In genomic region chr20:2812189-2812588, GRCh38 we compare ENCODE assay signal across 34 cellular contexts. TPM values are rescaled to one million over a fixed set of nuclear protein-coding genes. Genes with fewer than 3 reads are reported as not detected.
"Had no signal": no experiment of that assay in that cellular context is flagged by ENCODE, and none has a peak within 500 bp of the region (broad histone marks: within the 10 kb centered on the region; RNA-seq: fewer than 3 reads in every experiment).

No MANE protein-coding gene starts in this region.

- ATAC-seq: esophagus mucosa; gastrocnemius medialis; heart right ventricle; left cardiac atrium; left lung; left ventricle myocardium superior; naive thymus-derived CD4-positive, alpha-beta T cell; natural killer cell had no signal

- H3K36me3 ChIP-seq: esophagus squamous epithelium, gastrocnemius medialis, heart right ventricle, left lung had no signal

- H3K4me1 Mint-ChIP-seq: memory B cell had no signal

- H3K27ac Mint-ChIP-seq: memory B cell; naive thymus-derived CD4-positive, alpha-beta T cell; natural killer cell had no signal

- H3K36me3 Mint-ChIP-seq: memory B cell had no signal

- H3K4me3 Mint-ChIP-seq: memory B cell; naive thymus-derived CD4-positive, alpha-beta T cell; natural killer cell had no signal

- H3K4me1 ChIP-seq: gastrocnemius medialis, left lung had no signal

- DNase-seq: dermis blood vessel endothelial cell; dorsolateral prefrontal cortex; effector CD4-positive, alpha-beta T cell; effector memory CD4-positive, alpha-beta T cell; erythroblast; esophagus squamous epithelium; foreskin fibroblast; foreskin melanocyte; gastrocnemius medialis; glutamatergic neuron; head of caudate nucleus; heart right ventricle; hippocampal formation; left cardiac atrium; left lung; left ventricle myocardium superior; mammary epithelial cell; mesendoderm; midbrain; naive thymus-derived CD4-positive, alpha-beta T cell; natural killer cell had no signal

- H3K27ac ChIP-seq: coronary artery, dorsolateral prefrontal cortex, epithelial cell of prostate, esophagus squamous epithelium, gastrocnemius medialis, heart right ventricle, left lung had no signal

- H3K4me3 ChIP-seq: coronary artery, dorsolateral prefrontal cortex, esophagus squamous epithelium, gastrocnemius medialis, heart right ventricle, left lung, lung had no signal

- FAIRE-seq: endometrium, islet of Langerhans, keratinocyte had no signal

RNA-seq across cellular contexts. Expression of gene C20orf141, which starts 2.6 kb away (rescaled TPM):
- total RNA-seq: dermis blood vessel endothelial cell; dorsolateral prefrontal cortex; esophagus mucosa; esophagus squamous epithelium; gastrocnemius medialis; glomerular endothelial cell; heart right ventricle; kidney epithelial cell; left cardiac atrium; left lung; left ventricle myocardium superior; lower leg skin; lung; mammary epithelial cell; mononuclear cell; mucosa of gallbladder; naive thymus-derived CD4-positive, alpha-beta T cell; natural killer cell had no signal
- polyA plus RNA-seq: heart right ventricle; keratinocyte; lung; mammary epithelial cell; naive thymus-derived CD4-positive, alpha-beta T cell had no signal

RNA-seq across cellular contexts. Expression of gene TMEM239, which starts 4.0 kb away (rescaled TPM):
- total RNA-seq: dermis blood vessel endothelial cell; dorsolateral prefrontal cortex; esophagus mucosa; esophagus squamous epithelium; gastrocnemius medialis; glomerular endothelial cell; heart right ventricle; kidney epithelial cell; left cardiac atrium; left lung; left ventricle myocardium superior; lower leg skin; lung; mammary epithelial cell; mononuclear cell; mucosa of gallbladder; naive thymus-derived CD4-positive, alpha-beta T cell; natural killer cell had no signal
- polyA plus RNA-seq: heart right ventricle; keratinocyte; lung; mammary epithelial cell; naive thymus-derived CD4-positive, alpha-beta T cell had no signal

RNA-seq across cellular contexts. Expression of gene CPXM1, which starts 11.8 kb away (rescaled TPM):
- polyA plus RNA-seq: keratinocyte, mammary epithelial cell had no signal
